Comparison of ENCODE assay signal across 10 cellular contexts in the genomic region with DNA sequence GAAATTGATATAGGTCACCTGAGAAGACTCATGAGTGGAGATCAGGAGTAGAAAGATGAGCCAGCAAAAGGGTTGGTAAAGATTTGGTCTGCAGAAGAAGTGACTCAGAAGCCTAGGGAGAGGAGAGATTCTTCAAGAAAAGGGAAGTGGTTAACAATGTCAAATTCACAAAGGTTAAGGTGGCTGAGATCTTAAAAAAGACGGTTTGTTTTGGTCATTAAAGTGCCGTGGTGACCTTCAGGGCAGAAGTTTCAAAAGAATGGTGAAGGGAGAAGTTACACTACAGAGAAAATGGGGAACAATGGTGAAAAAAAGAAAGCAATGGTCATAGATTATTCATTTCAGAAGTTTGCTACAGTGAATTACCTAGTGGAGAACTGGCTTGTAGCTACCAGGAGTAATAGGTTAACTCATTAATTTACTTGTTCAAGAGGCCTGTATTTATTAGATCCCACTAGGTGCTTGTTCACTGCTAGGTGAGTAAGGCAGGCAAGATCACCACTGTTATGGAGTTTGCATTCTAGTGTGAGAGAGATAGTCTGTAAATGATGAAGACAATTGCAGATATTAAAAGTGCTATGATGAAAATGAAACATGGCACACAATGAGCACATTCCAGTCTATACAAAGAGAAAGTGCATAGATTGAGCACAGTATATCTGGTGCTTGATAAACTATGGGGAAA. TPM values are rescaled to one million over a fixed set of nuclear protein-coding genes. Genes with fewer than 3 reads are reported as not detected.
DNase-seq lines count a peak whose midpoint lies in the region; ATAC-seq and TF ChIP-seq lines count a peak whose summit lies in the region.
"Had no signal": no experiment of that assay in that cellular context is flagged by ENCODE, and none has a peak within 500 bp of the region (broad histone marks: within the 10 kb centered on the region; RNA-seq: fewer than 3 reads in every experiment).

No MANE protein-coding gene starts in this region.

- no peak overlapping the region for H3K9ac ChIP-seq in Loucy (ENCODE audit: low read depth, low read length, poor library complexity, severe bottlenecking)
- H3K9ac ChIP-seq: SK-N-SH had no signal

- peaks cover 0 to 5% (median 0%) of the 10 kb centered on the region in 11 donors for H3K9me3 Mint-ChIP-seq in naive thymus-derived CD4-positive, alpha-beta T cell
- no peaks in the 10 kb centered on the region for H3K9me3 Mint-ChIP-seq in Caco-2 (ENCODE audit: unreplicated experiment)

- no peak overlapping the region for H3K27ac ChIP-seq in naive thymus-derived CD4-positive, alpha-beta T cell (ENCODE audit: low read depth, low read length)
- no peak overlapping the region for H3K27ac ChIP-seq in foreskin keratinocyte

- no TSS peak for BruUV-seq in Caco-2 (replicated peaks; lab: Mats Ljungman, UMichigan)

- H3K4me1 ChIP-seq in Loucy (ENCODE audit: insufficient read depth, low read length, poor library complexity, severe bottlenecking): peaks cover 46% of the 10 kb centered on the region
- peaks cover 0 to 57% of the 10 kb centered on the region in 2 donors for H3K4me1 ChIP-seq in naive thymus-derived CD4-positive, alpha-beta T cell (ENCODE audit: control insufficient read depth in 2 of 2, insufficient read depth in 2 of 2, low read length in 2 of 2)
- no peaks in the 10 kb centered on the region for H3K4me1 ChIP-seq in Caco-2
- no peaks in the 10 kb centered on the region for H3K4me1 ChIP-seq in foreskin keratinocyte

- H3K9me2 ChIP-seq in Loucy (replicated peaks; ENCODE audit: low read depth, low read length): no peaks in the 10 kb centered on the region
- H3K9me2 ChIP-seq: SK-N-SH had no signal

- H3K27me3 ChIP-seq in Loucy (ENCODE audit: insufficient read depth, low read length, poor library complexity, severe bottlenecking) (no peaks in the 10 kb centered on the region), Caco-2 (replicated peaks; ENCODE audit: control insufficient read depth, insufficient read depth, low read length) (no peaks in the 10 kb centered on the region), foreskin keratinocyte (peaks cover 60% of the 10 kb centered on the region)
- H3K27me3 ChIP-seq in naive thymus-derived CD4-positive, alpha-beta T cell (ENCODE audit: control insufficient read depth in 2 of 2, insufficient read depth in 2 of 2, low read length in 2 of 2): no peaks in the 10 kb centered on the region

- H2AFZ ChIP-seq in Loucy (ENCODE audit: low read length): peak overlapping the region; percentile 60; the same call in 1 of the 2 replicates

- CTCF ChIA-PET in naive thymus-derived CD4-positive, alpha-beta T cell (lab: Charles Lee): no interaction called here
- CTCF ChIA-PET in Caco-2 (lab: Charles Lee): interaction anchor here (0.5 kb wide), 1 partner anchor 16 kb away, joined by 3 read pairs; no protein-coding TSS in a partner anchor

- H3K4me3 ChIP-seq in Loucy (ENCODE audit: low read length, poor library complexity, severe bottlenecking): peak overlapping the region; percentile 11
- no peak overlapping the region for H3K4me3 ChIP-seq in naive thymus-derived CD4-positive, alpha-beta T cell (ENCODE audit: low read length)
- no peak overlapping the region for H3K4me3 ChIP-seq in Caco-2 (ENCODE audit: low read depth, low read length)

- H3K79me2 ChIP-seq in Loucy (ENCODE audit: insufficient read depth, low read length): no peaks in the 10 kb centered on the region

- peak overlapping the region; percentile 53 for H3K4me2 ChIP-seq in Loucy (ENCODE audit: low read depth, low read length, poor library complexity, severe bottlenecking)
- H3K4me2 ChIP-seq: SK-N-SH had no signal

- TF ChIP-seq CTCF in Loucy (conservative IDR thresholded peaks at IDR 0.05; ENCODE audit: low read length) (no peak), Caco-2 (IDR thresholded peaks at IDR 0.05; ENCODE audit: insufficient read depth in 1 of 2, low read depth in 1 of 2, low read length in 1 of 2, severe bottlenecking in 1 of 2, unreplicated experiment in 1 of 2) (no peak), foreskin keratinocyte (conservative IDR thresholded peaks at IDR 0.05) (no peak)

- peaks cover 0 to 5% (median 0%) of the 10 kb centered on the region in 7 donors for H3K4me1 Mint-ChIP-seq in naive thymus-derived CD4-positive, alpha-beta T cell
- no peaks in the 10 kb centered on the region for H3K4me1 Mint-ChIP-seq in Caco-2 (ENCODE audit: low read depth, unreplicated experiment)

- H3K36me3 ChIP-seq in Loucy (ENCODE audit: insufficient read depth, low read length): no peaks in the 10 kb centered on the region
- H3K36me3 ChIP-seq in naive thymus-derived CD4-positive, alpha-beta T cell (ENCODE audit: control insufficient read depth in 2 of 3, insufficient read depth in 3 of 3, low read length in 3 of 3): no peaks in the 10 kb centered on the region
- H3K36me3 ChIP-seq in Caco-2 (ENCODE audit: control insufficient read depth, insufficient read depth, low read length): no peaks in the 10 kb centered on the region

- DNase-seq in naive thymus-derived CD4-positive, alpha-beta T cell: no peak
- DNase-seq in AG08396 (ENCODE audit: low spot score): no peak
- DNase-seq in EL: no peak
- DNase-seq in Caco-2: no peak
- no peak for DNase-seq in foreskin keratinocyte
- DNase-seq: SK-N-SH had no signal

- no peaks in the 10 kb centered on the region for H4K20me1 ChIP-seq in Loucy (ENCODE audit: insufficient read depth, low read length, poor library complexity, severe bottlenecking)

- ATAC-seq in GM18870 (IDR thresholded peaks at IDR 0.05; ENCODE audit: unreplicated experiment) (peak; percentile 89), HG02642 (IDR thresholded peaks at IDR 0.05; ENCODE audit: poor library complexity, unreplicated experiment) (peak; percentile 73), foreskin keratinocyte (no peak)
- ATAC-seq in naive thymus-derived CD4-positive, alpha-beta T cell: peak; percentile 85

- H3K9me3 ChIP-seq in Loucy (ENCODE audit: insufficient read depth, low read depth, low read length): no peaks in the 10 kb centered on the region
- no peaks in the 10 kb centered on the region for H3K9me3 ChIP-seq in naive thymus-derived CD4-positive, alpha-beta T cell (ENCODE audit: control insufficient read depth in 2 of 3, low read length in 3 of 3)
- H3K9me3 ChIP-seq in Caco-2: no peaks in the 10 kb centered on the region
- H3K9me3 ChIP-seq: SK-N-SH had no signal

- H3K27me3 Mint-ChIP-seq in naive thymus-derived CD4-positive, alpha-beta T cell: peaks cover 0 to 3% (median 0%) of the 10 kb centered on the region in 5 donors
- H3K27me3 Mint-ChIP-seq in Caco-2 (ENCODE audit: insufficient read depth, unreplicated experiment): peaks cover 7% of the 10 kb centered on the region

- intact Hi-C loops in naive thymus-derived CD4-positive, alpha-beta T cell (cut with micrococcal nuclease): loop anchor here in 1 of 2 donors (5.0 kb wide), 1 partner anchor 37 kb away; no protein-coding TSS in a partner anchor
- intact Hi-C loops in Caco-2 (cut with micrococcal nuclease; ENCODE audit: unreplicated experiment): no loop called here

- no peak overlapping the region for H3K4me3 Mint-ChIP-seq in naive thymus-derived CD4-positive, alpha-beta T cell
- H3K4me3 Mint-ChIP-seq in Caco-2 (ENCODE audit: unreplicated experiment): no peak overlapping the region

- H3K27ac Mint-ChIP-seq in naive thymus-derived CD4-positive, alpha-beta T cell: no peak overlapping the region
- no peak overlapping the region for H3K27ac Mint-ChIP-seq in Caco-2 (ENCODE audit: unreplicated experiment)

- POLR2A ChIA-PET in naive thymus-derived CD4-positive, alpha-beta T cell (lab: Charles Lee): no interaction called here
- POLR2A ChIA-PET in Caco-2 (lab: Charles Lee): no interaction called here

- H3K36me3 Mint-ChIP-seq in naive thymus-derived CD4-positive, alpha-beta T cell: peaks cover 0 to 6% (median 0%) of the 10 kb centered on the region in 5 donors
- no peaks in the 10 kb centered on the region for H3K36me3 Mint-ChIP-seq in Caco-2 (ENCODE audit: insufficient read depth, unreplicated experiment)

- H3F3A ChIP-seq in Loucy (ENCODE audit: low read depth): no peaks in the 10 kb centered on the region

RNA-seq across cellular contexts. Expression of a gene that starts 43.0 kb away (rescaled TPM):
- 1 to 10 TPM; 1.1 to 5.6 (median 1.7) TPM for total RNA-seq in naive thymus-derived CD4-positive, alpha-beta T cell
- polyA plus RNA-seq in naive thymus-derived CD4-positive, alpha-beta T cell: under 1 TPM; 0.49 to 0.53 TPM
- 1.1 and 1.2 TPM in 2 replicates for total RNA-seq in Caco-2 (2022)
- total RNA-seq in foreskin keratinocyte: 1.6 TPM in 2 replicates
- 0.66 and 0.90 TPM in 2 replicates for polyA plus RNA-seq in foreskin keratinocyte

RNA-seq across cellular contexts. Expression of a gene that starts 43.3 kb away (rescaled TPM):
- 1 to 10 TPM; 2.9 to 8.9 (median 3.8) TPM for total RNA-seq in naive thymus-derived CD4-positive, alpha-beta T cell
- polyA plus RNA-seq in naive thymus-derived CD4-positive, alpha-beta T cell: 1 to 10 TPM; 1.4 TPM
- total RNA-seq in Caco-2 (2022) (3.9 and 4.0 TPM in 2 replicates), foreskin keratinocyte (3.0 and 3.2 TPM in 2 replicates)
- polyA plus RNA-seq in foreskin keratinocyte: 1.6 TPM in 2 replicates

RNA-seq across cellular contexts. Expression of a gene that starts 59.0 kb away (rescaled TPM):
- 100 to 1,000 TPM in 1 of 5 experiments, 10 to 100 TPM in 1, 1 to 10 TPM in 3; 1.2 to 210 (median 3.9) TPM for total RNA-seq in naive thymus-derived CD4-positive, alpha-beta T cell
- polyA plus RNA-seq in naive thymus-derived CD4-positive, alpha-beta T cell: under 1 TPM; 0.37 to 0.79 TPM
- total RNA-seq in Caco-2 (2022) (not detected in 2 replicates), foreskin keratinocyte (not detected in 2 replicates)
- not detected in 2 replicates for polyA plus RNA-seq in foreskin keratinocyte
- total RNA-seq: H1 had no signal
- polyA plus RNA-seq: H1 had no signal
